22 cellular contexts compared by ENCODE assay signal in the genomic region with DNA sequence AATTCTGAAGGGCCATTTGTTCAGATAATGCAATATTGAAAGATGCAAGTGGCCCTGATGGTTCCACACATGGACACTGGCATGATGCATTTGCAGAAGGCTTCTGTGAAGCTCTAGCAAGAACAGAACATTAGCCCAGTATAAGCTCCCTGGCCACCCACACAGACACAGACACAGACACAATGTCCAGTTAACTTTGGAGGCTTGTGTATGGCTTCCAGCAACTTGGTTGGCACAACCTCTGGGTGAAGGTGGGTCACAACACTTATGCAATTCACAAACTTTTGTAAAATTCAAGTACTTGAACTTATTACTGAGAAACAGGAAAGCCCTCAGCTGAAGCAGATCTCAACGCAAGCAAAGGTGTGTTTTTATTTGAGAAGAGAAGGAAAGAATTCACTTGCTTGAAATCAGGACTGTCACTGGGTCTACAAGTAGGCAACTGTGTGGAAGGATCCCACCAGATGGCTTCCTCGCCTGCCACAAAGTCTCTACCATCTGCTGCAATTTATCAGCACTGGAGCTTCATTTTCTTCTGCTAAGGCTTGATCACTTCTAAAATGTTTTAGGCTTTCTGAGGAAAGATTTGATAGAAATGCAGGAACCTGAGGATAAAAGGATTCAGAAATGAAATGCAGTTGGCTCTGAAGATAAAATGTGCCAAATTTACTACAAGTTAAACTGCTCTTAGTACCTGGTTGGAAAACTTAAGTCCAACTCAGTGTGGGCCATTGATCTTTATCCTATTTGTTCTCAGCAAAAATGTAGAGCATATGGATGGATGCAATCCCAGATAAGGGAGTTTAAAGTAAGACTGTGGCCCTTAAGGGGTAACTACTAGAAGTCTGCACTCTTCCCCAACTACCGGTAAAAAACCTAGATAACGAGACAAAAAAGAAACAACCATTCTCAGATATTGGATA.
"Had no signal": no experiment of that assay in that cellular context is flagged by ENCODE, and none has a peak within 500 bp of the region (broad histone marks: within the 10 kb centered on the region; RNA-seq: fewer than 3 reads in every experiment).

No MANE protein-coding gene starts in this region.

- H3K27me3 ChIP-seq: heart left ventricle, neutrophil, pancreas, stomach, upper lobe of left lung had no signal

- H3K4me3 Mint-ChIP-seq: activated T-helper 1 cell treated with anti-CD3 and anti-CD28 coated beads, Interleukin-12 subunit alpha, Interleukin-12 subunit beta, Interleukin-2, Interleukin-4 antibody, amounts not matched to agents 30 ng/mL and 10 ng/mL and 1 ng/mL, durations not matched to agents 14 hours and 24 hours and 36 hours; natural killer cell; T-helper 1 cell treated with Interleukin-12 subunit alpha and Interleukin-12 subunit beta and Interleukin-4 antibody, amounts not matched to agents 30 μg/mL and 1 μg/mL, for 36 hours had no signal

- H3K27ac ChIP-seq: esophagus muscularis mucosa, gastroesophageal sphincter, heart left ventricle, neutrophil, pancreas, stomach, thoracic aorta, upper lobe of left lung, VCaP had no signal

- H3K4me1 Mint-ChIP-seq: natural killer cell had no signal

- H3K27ac Mint-ChIP-seq: activated naive CD4-positive, alpha-beta T cell treated with anti-CD3 and anti-CD28 coated beads, Interleukin-2, amount 50 U/mL, for 72 hours; activated T-helper 1 cell treated with anti-CD3 and anti-CD28 coated beads, Interleukin-12 subunit alpha, Interleukin-12 subunit beta, Interleukin-2, Interleukin-4 antibody, amounts not matched to agents 30 ng/mL and 10 ng/mL and 1 ng/mL, durations not matched to agents 14 hours and 24 hours and 36 hours; natural killer cell; T-helper 1 cell treated with Interleukin-12 subunit alpha and Interleukin-12 subunit beta and Interleukin-4 antibody, amounts not matched to agents 30 μg/mL and 1 μg/mL, for 36 hours had no signal

- H3K9me3 ChIP-seq: neutrophil, pancreas, stomach, thoracic aorta, upper lobe of left lung had no signal

- H3K4me3 ChIP-seq: esophagus muscularis mucosa, gastroesophageal sphincter, heart left ventricle, pancreas, smooth muscle cell, stomach, thoracic aorta, upper lobe of left lung had no signal

- ATAC-seq: activated naive CD4-positive, alpha-beta T cell treated with anti-CD3 and anti-CD28 coated beads, Interleukin-2, amount 50 U/mL, for 72 hours; gastroesophageal sphincter; heart left ventricle; natural killer cell; pancreas; sciatic nerve had no signal

- DNase-seq: activated CD4-positive, alpha-beta T cell treated with anti-CD3 and anti-CD28 coated beads for 1 hour; activated CD4-positive, alpha-beta T cell treated with anti-CD3 and anti-CD28 coated beads, Interleukin-2, amount 50 U/mL, for 4 hours; activated gamma-delta T cell treated with Interleukin-2 at 50 U/mL for 16 hours; activated T-cell treated with anti-CD3 and anti-CD28 coated beads for 4 hours; effector CD8-positive, alpha-beta T cell; heart left ventricle; mesendoderm; natural killer cell; pancreas; stimulated activated CD4-positive, alpha-beta T cell treated with anti-CD3 and anti-CD28 coated beads, Interleukin-4, amount 100 ng/mL, for 1 hour; stomach; upper lobe of left lung had no signal

- H3K36me3 Mint-ChIP-seq: activated naive CD4-positive, alpha-beta T cell treated with anti-CD3 and anti-CD28 coated beads, Interleukin-2, amount 50 U/mL, for 72 hours; natural killer cell had no signal

- H3K36me3 ChIP-seq: esophagus muscularis mucosa, gastroesophageal sphincter, heart left ventricle, neutrophil, pancreas, stomach, thoracic aorta, upper lobe of left lung had no signal

- H3K4me1 ChIP-seq: esophagus muscularis mucosa, gastroesophageal sphincter, heart left ventricle, pancreas, stomach, upper lobe of left lung had no signal

- H3K9me3 Mint-ChIP-seq: activated T-helper 1 cell treated with anti-CD3 and anti-CD28 coated beads, Interleukin-12 subunit alpha, Interleukin-12 subunit beta, Interleukin-2, Interleukin-4 antibody, amounts not matched to agents 30 ng/mL and 10 ng/mL and 1 ng/mL, durations not matched to agents 14 hours and 24 hours and 36 hours; T-helper 1 cell treated with Interleukin-12 subunit alpha and Interleukin-12 subunit beta and Interleukin-4 antibody, amounts not matched to agents 30 μg/mL and 1 μg/mL, for 36 hours had no signal
